In genomic region chr20:47574616-47575401, GRCh38 we compare ENCODE assay signal across 10 cellular contexts.
A peak's percentile ranks its signal among the peaks of the same experiment; 100 is the strongest.
DNase-seq lines count a peak whose midpoint lies in the region; ATAC-seq, FAIRE-seq and TF ChIP-seq lines count a peak whose summit lies in the region.
"Had no signal": no experiment of that assay in that cellular context is flagged by ENCODE, and none has a peak within 500 bp of the region (broad histone marks: within the 10 kb centered on the region; RNA-seq: fewer than 3 reads in every experiment).

No MANE protein-coding gene starts in this region.

- no peak for TF ChIP-seq EP300 in H1 (IDR thresholded peaks at IDR 0.05; ENCODE audit: borderline replicate concordance in 1 of 2, low read depth in 2 of 2, low read length in 2 of 2)
- TF ChIP-seq EP300 in tibial nerve (IDR thresholded peaks at IDR 0.05), result no peak

- H3K79me1 ChIP-seq in H1 (ENCODE audit: low read depth, low read length), result no peaks in the 10 kb centered on the region

- H3K4me2 ChIP-seq in H1 (ENCODE audit: insufficient read depth in 1 of 2, low read depth in 2 of 2, low read length in 2 of 2), result peak overlapping the region in 1 of 2 experiments; percentile 40; a peak in 3 of 4 replicates

- H3K4me1 Mint-ChIP-seq in activated CD4-positive, alpha-beta memory T cell treated with anti-CD3 and anti-CD28 coated beads for 36 hours (ENCODE audit: low read depth), result peaks cover 71% of the 10 kb centered on the region
- peaks cover 72% of the 10 kb centered on the region for H3K4me1 Mint-ChIP-seq in activated CD4-positive, alpha-beta memory T cell treated with anti-CD3 and anti-CD28 coated beads, Interleukin-2, amount 10 ng/mL, durations not matched to agents 7 days and 5 days

- H2AK5ac ChIP-seq in H1 (ENCODE audit: low read depth, low read length), result no peak overlapping the region

- peaks cover 0 to 72% of the 10 kb centered on the region in 2 experiments; a peak in 2 of 4 replicates for H3K79me2 ChIP-seq in H1 (ENCODE audit: control insufficient read depth in 1 of 2, insufficient read depth in 2 of 2, low read length in 2 of 2)

- no peak for TF ChIP-seq CTCF in H1 (IDR thresholded peaks at IDR 0.05; ENCODE audit: control extremely low read depth in 1 of 3, insufficient read depth in 1 of 3, low read depth in 1 of 3, low read length in 3 of 3)
- no peak for TF ChIP-seq CTCF in tibial nerve (IDR thresholded peaks at IDR 0.05)

- FAIRE-seq in H1 (lab: Jason Lieb, UNC), result no peak

- H3K4me1 ChIP-seq in H1 (replicated peaks in 1 of 4; ENCODE audit: control insufficient read depth in 3 of 4, insufficient read depth in 4 of 4, low read length in 3 of 4), result peaks cover 0 to 16% (median 15%) of the 10 kb centered on the region in 4 experiments; a peak in 5 of 7 replicates
- H3K4me1 ChIP-seq in tibial nerve, result peaks cover 4 to 68% (median 50%) of the 10 kb centered on the region in 4 donors

- no peak overlapping the region for H3K18ac ChIP-seq in H1 (ENCODE audit: extremely low read depth, low read length)

- H2BK20ac ChIP-seq in H1 (ENCODE audit: low read length), result no peak overlapping the region

- H3K23me2 ChIP-seq in H1 (ENCODE audit: low read depth, low read length), result no peaks in the 10 kb centered on the region

- no peak overlapping the region for H2BK12ac ChIP-seq in H1 (ENCODE audit: low read depth, low read length)

- H3K4ac ChIP-seq in H1 (replicated peaks; ENCODE audit: insufficient read length, low read depth, low read length), result no peak overlapping the region

- POLR2A ChIA-PET in activated CD4-positive, alpha-beta memory T cell treated with anti-CD3 and anti-CD28 coated beads for 36 hours (lab: Charles Lee), result no interaction called here
- POLR2A ChIA-PET in activated CD4-positive, alpha-beta memory T cell treated with anti-CD3 and anti-CD28 coated beads, Interleukin-2, amount 10 ng/mL, durations not matched to agents 7 days and 5 days (lab: Charles Lee), result interaction anchor here (0.7 to 1.1 kb wide), 2 partner anchors 9 to 36 kb away, joined by 3 to 4 read pairs; no protein-coding TSS in a partner anchor
- POLR2A ChIA-PET in H1 (lab: Charles Lee; ENCODE audit: partially characterized antibody), result no interaction called here

- no peak overlapping the region for H3K14ac ChIP-seq in H1 (ENCODE audit: insufficient read length)

- no peak overlapping the region for H2BK120ac ChIP-seq in H1 (replicated peaks; ENCODE audit: low read depth, low read length)

- ATAC-seq in GM19328 (IDR thresholded peaks at IDR 0.05; ENCODE audit: unreplicated experiment), result no peak

- H3K9ac ChIP-seq in H1 (replicated peaks in 1 of 4; ENCODE audit: extremely low read depth in 1 of 4, low read depth in 3 of 4, low read length in 3 of 4), result no peak overlapping the region

- H2BK15ac ChIP-seq in H1 (ENCODE audit: low read length), result no peak overlapping the region

- no peak overlapping the region for H2AFZ ChIP-seq in H1 (ENCODE audit: low read length)

- H3K36me3 ChIP-seq in H1 (ENCODE audit: control insufficient read depth in 2 of 4, insufficient read depth in 4 of 4, low read length in 3 of 4) (no peaks in the 10 kb centered on the region; a peak in 1 of 8 replicates), tibial nerve (peaks cover 0 to 30% (median 0%) of the 10 kb centered on the region in 3 donors)

- H3K27me3 ChIP-seq in H1 (replicated peaks in 1 of 4; ENCODE audit: control insufficient read depth in 3 of 4, extremely low read depth in 1 of 4, insufficient read depth in 3 of 4, low read length in 3 of 4) (no peaks in the 10 kb centered on the region), tibial nerve (no peaks in the 10 kb centered on the region)

- no peak overlapping the region for H4K8ac ChIP-seq in H1 (ENCODE audit: extremely low read depth, insufficient read depth, low read length)

- no peak overlapping the region for H3K56ac ChIP-seq in H1 (replicated peaks; ENCODE audit: insufficient read length, low read depth, low read length)

- H2BK5ac ChIP-seq in H1 (ENCODE audit: low read depth, low read length), result no peak overlapping the region

- peaks cover 0 to 5% of the 10 kb centered on the region in 2 experiments for H4K20me1 ChIP-seq in H1 (replicated peaks in 1 of 2; ENCODE audit: control insufficient read depth in 1 of 2, insufficient read depth in 2 of 2, low read length in 2 of 2)

- H3K27me3 Mint-ChIP-seq in activated CD4-positive, alpha-beta memory T cell treated with anti-CD3 and anti-CD28 coated beads for 36 hours, result no peaks in the 10 kb centered on the region
- H3K27me3 Mint-ChIP-seq in activated CD4-positive, alpha-beta memory T cell treated with anti-CD3 and anti-CD28 coated beads, Interleukin-2, amount 10 ng/mL, durations not matched to agents 7 days and 5 days, result no peaks in the 10 kb centered on the region
- H3K27me3 Mint-ChIP-seq: CD4-positive, alpha-beta memory T cell had no signal

- no peak for DNase-seq in activated CD4-positive, alpha-beta memory T cell treated with anti-CD3 and anti-CD28 coated beads for 36 hours
- no peak for DNase-seq in activated CD4-positive, alpha-beta memory T cell treated with anti-CD3 and anti-CD28 coated beads, Interleukin-2, amount 10 ng/mL, durations not matched to agents 7 days and 5 days
- peak; percentile 83 for DNase-seq in NCI-H82 (lab: John Stamatoyannopoulos, UW)
- no peak for DNase-seq in H1 (ENCODE audit: low read depth in 1 of 2, low spot score in 2 of 2)
- no peak for DNase-seq in tibial nerve (ENCODE audit: low spot score in 2 of 2)
- DNase-seq in OCI-M2 (lab: John Stamatoyannopoulos, UW; ENCODE audit: unreplicated experiment), result no peak
- DNase-seq in SKM-1 (lab: John Stamatoyannopoulos, UW; ENCODE audit: unreplicated experiment), result no peak
- DNase-seq: glutamatergic neuron had no signal

- H3K27ac Mint-ChIP-seq in activated CD4-positive, alpha-beta memory T cell treated with anti-CD3 and anti-CD28 coated beads for 36 hours, result peak overlapping the region; percentile 25
- no peak overlapping the region for H3K27ac Mint-ChIP-seq in activated CD4-positive, alpha-beta memory T cell treated with anti-CD3 and anti-CD28 coated beads, Interleukin-2, amount 10 ng/mL, durations not matched to agents 7 days and 5 days

- H3K4me3 ChIP-seq in H1 (ENCODE audit: extremely low read depth in 1 of 4, insufficient read depth in 2 of 4, low read depth in 3 of 4, low read length in 4 of 4), result no peak overlapping the region; a peak in 2 of 8 replicates
- no peak overlapping the region for H3K4me3 ChIP-seq in tibial nerve

- intact Hi-C loops in activated CD4-positive, alpha-beta memory T cell treated with anti-CD3 and anti-CD28 coated beads for 36 hours (cut with micrococcal nuclease), result loop anchor here (5.0 kb wide), 1 partner anchor 33 kb away; no protein-coding TSS in a partner anchor

- 74% methylated on average over 4 of the region's 4 CpGs; no CpG with 5 or more reads in 1 of the 2 experiments for WGBS in H1 (ENCODE audit: extremely low coverage in 1 of 2, insufficient coverage in 1 of 2, insufficient read length in 1 of 2, insufficient replicate concordance in 2 of 2, low coverage in 1 of 2, low lambda C conversion rate in 2 of 2, missing lambda C conversion rate in 1 of 2), 2 experiments
- WGBS in tibial nerve, 2 donors, result 30 to 32% methylated on average over 4 of the region's 4 CpGs

- H3K9me3 ChIP-seq in H1 (ENCODE audit: insufficient read depth in 2 of 2, low read depth in 1 of 2, low read length in 1 of 2) (peaks cover 0 to 2% of the 10 kb centered on the region in 2 experiments; a peak in 1 of 4 replicates), tibial nerve (peaks cover 0 to 17% (median 4%) of the 10 kb centered on the region in 4 donors)

- H3K27ac ChIP-seq in H1 (ENCODE audit: low read depth, low read length), result no peak overlapping the region
- peak overlapping the region in 3 of 4 donors; percentile 43 to 63 (median 47) for H3K27ac ChIP-seq in tibial nerve

- no peak for TF ChIP-seq POLR2A in H1 (IDR thresholded peaks at IDR 0.05; ENCODE audit: control extremely low read depth in 1 of 2, low read depth in 2 of 2, low read length in 2 of 2)
- TF ChIP-seq POLR2A in tibial nerve (IDR thresholded peaks at IDR 0.05), result no peak

- H3K36me3 Mint-ChIP-seq in activated CD4-positive, alpha-beta memory T cell treated with anti-CD3 and anti-CD28 coated beads for 36 hours, result peaks cover 18% of the 10 kb centered on the region
- peaks cover 33% of the 10 kb centered on the region for H3K36me3 Mint-ChIP-seq in activated CD4-positive, alpha-beta memory T cell treated with anti-CD3 and anti-CD28 coated beads, Interleukin-2, amount 10 ng/mL, durations not matched to agents 7 days and 5 days (ENCODE audit: low read depth)

- H4K5ac ChIP-seq in H1 (ENCODE audit: insufficient read length, low read depth, low read length), result peak overlapping the region; percentile 21

- no peak overlapping the region for H3K23ac ChIP-seq in H1 (ENCODE audit: insufficient read length)

- no peak overlapping the region for H4K91ac ChIP-seq in H1 (replicated peaks; ENCODE audit: insufficient read length, low read length)

- H3K4me3 Mint-ChIP-seq in activated CD4-positive, alpha-beta memory T cell treated with anti-CD3 and anti-CD28 coated beads for 36 hours, result no peak overlapping the region
- no peak overlapping the region for H3K4me3 Mint-ChIP-seq in activated CD4-positive, alpha-beta memory T cell treated with anti-CD3 and anti-CD28 coated beads, Interleukin-2, amount 10 ng/mL, durations not matched to agents 7 days and 5 days

- no peak for TF ChIP-seq RAD21 in H1 (IDR thresholded peaks at IDR 0.05 in 1 of 2, conservative IDR thresholded peaks at IDR 0.05 in 1 of 2; ENCODE audit: low read depth in 2 of 2, low read length in 2 of 2)

- H3K9me3 Mint-ChIP-seq in activated CD4-positive, alpha-beta memory T cell treated with anti-CD3 and anti-CD28 coated beads for 36 hours, result peaks cover 3% of the 10 kb centered on the region
- H3K9me3 Mint-ChIP-seq in activated CD4-positive, alpha-beta memory T cell treated with anti-CD3 and anti-CD28 coated beads, Interleukin-2, amount 10 ng/mL, durations not matched to agents 7 days and 5 days, result no peaks in the 10 kb centered on the region

- CTCF ChIA-PET in activated CD4-positive, alpha-beta memory T cell treated with anti-CD3 and anti-CD28 coated beads for 36 hours (lab: Charles Lee), result no interaction called here
- CTCF ChIA-PET in activated CD4-positive, alpha-beta memory T cell treated with anti-CD3 and anti-CD28 coated beads, Interleukin-2, amount 10 ng/mL, durations not matched to agents 7 days and 5 days (lab: Charles Lee), result interaction anchor here (0.9 kb wide), 1 partner anchor 191 kb away, joined by 4 read pairs; no protein-coding TSS in a partner anchor
- CTCF ChIA-PET in H1 (lab: Charles Lee; ENCODE audit: partially characterized antibody), result interaction anchor here (0.9 to 1.0 kb wide), 2 partner anchors 8 to 54 kb away, joined by 3 to 4 read pairs; no protein-coding TSS in a partner anchor

TF ChIP-seq in H1, 55 proteins besides CTCF, POLR2A, EP300 and RAD21:
- no peak for TF ChIP-seq YY1 (IDR thresholded peaks at IDR 0.05; ENCODE audit: low read depth, low read length)
- TF ChIP-seq NANOG (IDR thresholded peaks at IDR 0.05; ENCODE audit: insufficient read depth, low read depth, low read length, poor library complexity, severe bottlenecking), result no peak
- no peak for TF ChIP-seq GABPA (IDR thresholded peaks at IDR 0.05; ENCODE audit: borderline replicate concordance, insufficient read depth, low read length)
- TF ChIP-seq POLR2AphosphoS5 (IDR thresholded peaks at IDR 0.05; ENCODE audit: low read depth, low read length), result no peak
- no peak for TF ChIP-seq PHF8 (conservative IDR thresholded peaks at IDR 0.05; ENCODE audit: low read depth, low read length)
